Comparison of ENCODE assay signal across 14 cellular contexts in the genomic region with DNA sequence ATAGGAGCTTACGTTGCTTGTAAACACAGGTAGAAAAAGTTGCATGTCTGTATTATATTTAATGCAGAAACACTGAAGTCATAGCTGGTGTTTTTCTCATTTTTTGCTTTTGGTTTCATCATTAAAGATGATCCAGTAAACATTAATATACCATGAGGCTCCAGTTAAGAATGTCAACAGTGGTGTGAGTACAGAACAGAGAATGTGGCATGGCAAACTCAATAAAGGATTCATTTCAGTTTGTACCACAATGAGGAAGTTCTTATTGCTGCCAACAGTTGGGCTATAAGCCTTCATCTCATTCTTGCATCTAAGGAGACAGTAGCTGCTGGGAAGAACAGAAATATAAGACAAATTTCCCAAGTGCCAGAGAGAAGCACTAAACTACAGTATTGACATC.
DNase-seq lines count a peak whose midpoint lies in the region; ATAC-seq and TF ChIP-seq lines count a peak whose summit lies in the region.
"Had no signal": no experiment of that assay in that cellular context is flagged by ENCODE, and none has a peak within 500 bp of the region (broad histone marks: within the 10 kb centered on the region; RNA-seq: fewer than 3 reads in every experiment).

No MANE protein-coding gene starts in this region.

- no peak overlapping the region for H3K4me3 ChIP-seq in foreskin fibroblast (ENCODE audit: low read depth in 1 of 2, low read length in 2 of 2)
- H3K4me3 ChIP-seq: skin epidermis had no signal

- ATAC-seq in GM18519 (IDR thresholded peaks at IDR 0.05; ENCODE audit: low FRiP score, unreplicated experiment): peak; percentile 53
- peak; percentile 58 for ATAC-seq in GM21576 (IDR thresholded peaks at IDR 0.05; ENCODE audit: unreplicated experiment)
- ATAC-seq in HG03469 (IDR thresholded peaks at IDR 0.05; ENCODE audit: unreplicated experiment): peak; percentile 34
- ATAC-seq: activated CD8-positive, alpha-beta T cell treated with anti-CD3 and anti-CD28 coated beads for 36 hours had no signal

- TF ChIP-seq CTCF in foreskin fibroblast (IDR thresholded peaks at IDR 0.05; ENCODE audit: low read depth, low read length): no peak

- DNase-seq in fibroblast of gingiva (ENCODE audit: low read depth) (peak; percentile 40), NCI-H2081 treated with DMSO at 0.1 percent for 48 hours (lab: John Stamatoyannopoulos, UW) (no peak), foreskin fibroblast (no peak), activated gamma-delta T cell (lab: John Stamatoyannopoulos, UW) (no peak)
- DNase-seq in stimulated activated CD4-positive, alpha-beta T cell treated with anti-CD3 and anti-CD28 coated beads, Interleukin-4, amount 100 ng/mL, for 24 hours: no peak
- DNase-seq: activated CD8-positive, alpha-beta T cell treated with anti-CD3 and anti-CD28 coated beads for 36 hours; activated naive CD4-positive, alpha-beta T cell; GDM1; MM.1S; RPMI8226 had no signal
